ENCODE assay signal across 20 cellular contexts in genomic region chr4:30632751-30633150, GRCh38.
"Had no signal": no experiment of that assay in that cellular context is flagged by ENCODE, and none has a peak within 500 bp of the region (broad histone marks: within the 10 kb centered on the region; RNA-seq: fewer than 3 reads in every experiment).

No MANE protein-coding gene starts in this region.

- FAIRE-seq: HepG2 had no signal

- DNase-seq: IMR-90, Karpas-422, KG1, MM.1S, NCI-H1092 treated with DMSO at 0.1 percent for 48 hours, NCI-H1436, NCI-H187, NCI-H2029, NCI-H2081 treated with DMSO at 0.1 percent for 48 hours, NCI-H2171, NCI-H226, NCI-H446, NCI-H510A, NCI-H524 treated with DMSO at 0.1 percent for 48 hours, NCI-H69, NCI-H774, SHP77 had no signal

- ATAC-seq: HepG2, SK-N-SH treated with all-trans-retinoic acid at 6 μM for 48 hours had no signal

- H3K27ac ChIP-seq: RWPE1 had no signal
